Comparison of ENCODE assay signal across 31 cellular contexts in the genomic region with DNA sequence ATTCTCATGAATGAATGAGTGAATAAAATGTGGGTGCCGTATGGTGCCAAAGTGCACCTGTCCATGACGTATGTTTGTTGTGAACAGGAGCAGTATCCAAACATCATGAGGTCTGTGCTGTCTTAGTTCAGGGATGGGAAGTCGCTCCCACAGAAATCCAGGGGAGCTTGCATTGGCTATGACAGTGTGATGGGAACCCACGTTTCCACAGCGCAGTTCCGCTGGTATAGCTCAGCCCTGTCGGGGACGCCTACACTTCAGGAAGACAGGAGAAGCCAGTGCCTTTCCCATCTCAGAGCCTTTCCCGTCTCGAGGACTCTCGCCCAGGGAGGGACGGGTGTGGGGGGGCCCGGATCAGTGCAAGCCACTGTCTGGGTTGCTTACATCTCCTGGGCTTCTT.
"Had no signal": no experiment of that assay in that cellular context is flagged by ENCODE, and none has a peak within 500 bp of the region (broad histone marks: within the 10 kb centered on the region; RNA-seq: fewer than 3 reads in every experiment).

No MANE protein-coding gene starts in this region.

- H3K4me2 ChIP-seq: PC-9 had no signal

- H3K27ac Mint-ChIP-seq: activated CD4-positive, alpha-beta memory T cell treated with anti-CD3 and anti-CD28 coated beads, Interleukin-2, amount 10 ng/mL, durations not matched to agents 7 days and 5 days; activated naive CD4-positive, alpha-beta T cell treated with anti-CD3 and anti-CD28 coated beads, Interleukin-2, amount 50 U/mL, for 24 hours; activated naive CD8-positive, alpha-beta T cell treated with anti-CD3 and anti-CD28 coated beads, Interleukin-2, amount 10 ng/mL, durations not matched to agents 7 days and 5 days; activated T-cell treated with anti-CD3 and anti-CD28 coated beads, Interleukin-2, amount 50 U/mL, for 72 hours; activated T-helper 2 cell treated with anti-CD3 and anti-CD28 coated beads, Interferon-gamma antibody, Interleukin-2, Interleukin-4, amounts not matched to agents 10 μg/mL and 5 μg/mL and 100 μg/mL, durations not matched to agents 14 hours and 24 hours and 36 hours had no signal

- H3K4me3 ChIP-seq: ascending aorta, PC-9 had no signal

- H3K27ac ChIP-seq: ascending aorta, PC-9, RWPE1, WERI-Rb-1 had no signal

- H3K4me1 ChIP-seq: ascending aorta had no signal

- H3K9me3 Mint-ChIP-seq: activated naive CD8-positive, alpha-beta T cell treated with anti-CD3 and anti-CD28 coated beads, Interleukin-2, amount 10 ng/mL, durations not matched to agents 7 days and 5 days; activated T-helper 2 cell treated with anti-CD3 and anti-CD28 coated beads, Interferon-gamma antibody, Interleukin-2, Interleukin-4, amounts not matched to agents 10 μg/mL and 5 μg/mL and 100 μg/mL, durations not matched to agents 14 hours and 24 hours and 36 hours had no signal

- H3K27me3 ChIP-seq: ascending aorta had no signal

- DNase-seq: activated CD4-positive, alpha-beta memory T cell treated with anti-CD3 and anti-CD28 coated beads, Interleukin-2, amount 10 ng/mL, durations not matched to agents 7 days and 5 days; activated CD4-positive, alpha-beta T cell treated with anti-CD3 and anti-CD28 coated beads for 1 hour; activated CD4-positive, alpha-beta T cell treated with anti-CD3 and anti-CD28 coated beads for 48 hours; activated CD4-positive, CD25-positive, alpha-beta regulatory T cell; activated gamma-delta T cell; activated naive CD4-positive, alpha-beta T cell treated with Interleukin-2 at 50 U/mL for 16 hours; activated naive CD8-positive, alpha-beta T cell treated with anti-CD3 and anti-CD28 coated beads, Interleukin-2, amount 10 ng/mL, durations not matched to agents 7 days and 5 days; activated T-cell treated with anti-CD3 and anti-CD28 coated beads, Interleukin-2, amount 50 U/mL, for 1 hour; amygdala; KG1; NCI-H1092 treated with DMSO at 0.1 percent for 48 hours; NCI-H1417; NCI-H1694; NCI-H1930; NCI-H2081 treated with DMSO at 0.1 percent for 48 hours; NCI-H226; NCI-H524 treated with DMSO at 0.1 percent for 48 hours; NK-92 treated with Interleukin-12 subunit alpha and Interleukin-12 subunit beta, amount 100 ng/mL, for 24 hours; PC-9; SIG-M5; SW 1271; T-helper 1 cell; T-helper 2 cell; T-helper 9 cell; WERI-Rb-1 had no signal

- H3K4me3 Mint-ChIP-seq: activated CD4-positive, alpha-beta memory T cell treated with anti-CD3 and anti-CD28 coated beads, Interleukin-2, amount 10 ng/mL, durations not matched to agents 7 days and 5 days; activated naive CD4-positive, alpha-beta T cell treated with anti-CD3 and anti-CD28 coated beads, Interleukin-2, amount 50 U/mL, for 24 hours; activated naive CD8-positive, alpha-beta T cell treated with anti-CD3 and anti-CD28 coated beads, Interleukin-2, amount 10 ng/mL, durations not matched to agents 7 days and 5 days had no signal

- H2AFZ ChIP-seq: PC-9 had no signal

- ATAC-seq: Right ventricle myocardium inferior had no signal

- H3K4me1 Mint-ChIP-seq: activated naive CD4-positive, alpha-beta T cell treated with anti-CD3 and anti-CD28 coated beads, Interleukin-2, amount 50 U/mL, for 24 hours; activated naive CD8-positive, alpha-beta T cell treated with anti-CD3 and anti-CD28 coated beads, Interleukin-2, amount 10 ng/mL, durations not matched to agents 7 days and 5 days had no signal

- H3K36me3 ChIP-seq: ascending aorta, WERI-Rb-1 had no signal

- H3K9me3 ChIP-seq: ascending aorta had no signal
